In the genomic region with DNA sequence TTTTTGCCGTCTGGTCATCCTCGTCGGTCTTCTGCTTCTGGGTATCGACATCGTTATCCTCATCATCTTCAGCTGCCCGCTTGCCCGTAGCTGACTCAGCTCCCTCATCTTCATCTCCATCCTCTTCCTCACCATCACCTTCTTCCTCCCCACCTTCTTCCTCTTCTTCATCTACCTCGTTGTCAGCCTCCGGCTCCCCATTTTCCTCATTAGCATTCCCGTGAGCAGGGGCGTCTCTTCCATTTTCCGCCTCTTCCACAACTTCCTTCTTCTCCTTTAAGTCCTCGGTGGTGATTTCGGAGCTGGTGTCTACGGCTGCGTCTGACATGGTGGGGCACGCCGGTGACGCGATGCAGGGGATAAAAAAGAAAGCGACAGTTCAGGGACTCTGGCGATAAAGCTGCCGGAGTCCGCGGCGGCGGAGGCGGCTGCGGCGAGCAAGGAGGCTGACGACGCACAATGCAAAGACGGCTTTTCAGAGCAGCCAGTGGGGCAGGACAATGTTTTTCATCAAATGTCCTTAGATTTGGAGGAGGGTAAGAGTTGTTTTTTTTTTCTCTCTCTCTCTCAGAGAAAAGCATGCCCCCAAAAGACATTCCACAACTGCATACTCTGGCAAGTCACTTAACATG, we compare ENCODE assay signal across 12 cellular contexts. TPM values are rescaled to one million over a fixed set of nuclear protein-coding genes. Genes with fewer than 3 reads are reported as not detected.
A peak's percentile ranks its signal among the peaks of the same experiment; 100 is the strongest.
DNase-seq lines count a peak whose midpoint lies in the region; ATAC-seq and TF ChIP-seq lines count a peak whose summit lies in the region.
"Not testable (repeated sequence)": the region's sequence is repeated elsewhere in the genome, so short reads cannot be mapped to it uniquely, and the experiment has no call there.
"Had no signal": no experiment of that assay in that cellular context is flagged by ENCODE, and none has a peak within 500 bp of the region (broad histone marks: within the 10 kb centered on the region; RNA-seq: fewer than 3 reads in every experiment).

No MANE protein-coding gene starts in this region.

- not testable (repeated sequence) for H3K4me1 Mint-ChIP-seq in CD14-positive monocyte; stimulated activated naive B cell treated with anti-CD40 and anti-IgM and Interleukin-4, amounts not matched to agents 10 μg/mL and 1 μg/mL and 100 μg/mL, for 72 hours
- peaks cover 17% of the 10 kb centered on the region for H3K4me1 Mint-ChIP-seq in activated CD4-positive, alpha-beta memory T cell treated with anti-CD3 and anti-CD28 coated beads, Interleukin-2, amount 10 ng/mL, durations not matched to agents 7 days and 5 days
- H3K4me1 Mint-ChIP-seq in activated naive CD8-positive, alpha-beta T cell treated with anti-CD3 and anti-CD28 coated beads for 36 hours = peaks cover 24% of the 10 kb centered on the region

- peak overlapping the region; percentile 75 to 88 for H3K4me3 Mint-ChIP-seq in CD14-positive monocyte
- H3K4me3 Mint-ChIP-seq in activated CD4-positive, alpha-beta memory T cell treated with anti-CD3 and anti-CD28 coated beads, Interleukin-2, amount 10 ng/mL, durations not matched to agents 7 days and 5 days = peak overlapping the region; percentile 82
- H3K4me3 Mint-ChIP-seq in activated naive CD8-positive, alpha-beta T cell treated with anti-CD3 and anti-CD28 coated beads for 36 hours = peak overlapping the region; percentile 92
- H3K4me3 Mint-ChIP-seq in stimulated activated naive B cell treated with anti-CD40 and anti-IgM and Interleukin-4, amounts not matched to agents 10 μg/mL and 1 μg/mL and 100 μg/mL, for 72 hours = peak overlapping the region; percentile 88 to 90

- H3K27ac Mint-ChIP-seq in CD14-positive monocyte = peak overlapping the region; percentile 26 to 66 (median 48)
- peak overlapping the region; percentile 63 for H3K27ac Mint-ChIP-seq in activated CD4-positive, alpha-beta memory T cell treated with anti-CD3 and anti-CD28 coated beads, Interleukin-2, amount 10 ng/mL, durations not matched to agents 7 days and 5 days
- peak overlapping the region; percentile 86 for H3K27ac Mint-ChIP-seq in activated naive CD8-positive, alpha-beta T cell treated with anti-CD3 and anti-CD28 coated beads for 36 hours
- peak overlapping the region; percentile 89 for H3K27ac Mint-ChIP-seq in stimulated activated naive B cell treated with anti-CD40 and anti-IgM and Interleukin-4, amounts not matched to agents 10 μg/mL and 1 μg/mL and 100 μg/mL, for 72 hours

- H3K4me3 ChIP-seq in epithelial cell of proximal tubule (ENCODE audit: low read depth, low read length) (peak overlapping the region; percentile 27), skin epidermis (peak overlapping the region; percentile 23 to 42 (median 30))

- TF ChIP-seq CTCF in CD14-positive monocyte (IDR thresholded peaks at IDR 0.05); epithelial cell of proximal tubule (conservative IDR thresholded peaks at IDR 0.05; ENCODE audit: low read depth, low read length): not testable (repeated sequence)

- POLR2A ChIA-PET in activated CD4-positive, alpha-beta memory T cell treated with anti-CD3 and anti-CD28 coated beads, Interleukin-2, amount 10 ng/mL, durations not matched to agents 7 days and 5 days (lab: Charles Lee) = not testable (repeated sequence)

- H3K27ac ChIP-seq in skin epidermis = peak overlapping the region in 13 of 21 experiments; percentile 8 to 69 (median 39)

- not testable (repeated sequence) for DNase-seq in CD14-positive monocyte (ENCODE audit: low spot score); epithelial cell of proximal tubule (ENCODE audit: low read depth)
- DNase-seq in NCI-H526 treated with DMSO at 0.1 percent for 48 hours (lab: John Stamatoyannopoulos, UW) (peak; percentile 1), lung microvascular endothelial cell (ENCODE audit: low read depth in 2 of 2) (peak; percentile 2 to 25)
- peak; percentile 51 for DNase-seq in activated CD4-positive, alpha-beta memory T cell treated with anti-CD3 and anti-CD28 coated beads, Interleukin-2, amount 10 ng/mL, durations not matched to agents 7 days and 5 days
- DNase-seq in activated naive CD8-positive, alpha-beta T cell treated with anti-CD3 and anti-CD28 coated beads for 36 hours = peak; percentile 61
- DNase-seq in stimulated activated naive B cell treated with anti-CD40 and anti-IgM and Interleukin-4, amounts not matched to agents 10 μg/mL and 1 μg/mL and 100 μg/mL, for 72 hours = peak; percentile 20

- not testable (repeated sequence) for H3K9me3 Mint-ChIP-seq in CD14-positive monocyte; activated CD4-positive, alpha-beta memory T cell treated with anti-CD3 and anti-CD28 coated beads, Interleukin-2, amount 10 ng/mL, durations not matched to agents 7 days and 5 days; activated naive CD8-positive, alpha-beta T cell treated with anti-CD3 and anti-CD28 coated beads for 36 hours; stimulated activated naive B cell treated with anti-CD40 and anti-IgM and Interleukin-4, amounts not matched to agents 10 μg/mL and 1 μg/mL and 100 μg/mL, for 72 hours

- CTCF ChIA-PET in activated CD4-positive, alpha-beta memory T cell treated with anti-CD3 and anti-CD28 coated beads, Interleukin-2, amount 10 ng/mL, durations not matched to agents 7 days and 5 days (lab: Charles Lee) = not testable (repeated sequence)

- intact Hi-C loops in CD14-positive monocyte (cut with micrococcal nuclease) = not testable (repeated sequence)

- ATAC-seq in stimulated activated naive B cell treated with anti-CD40 and anti-IgM and Interleukin-4, amounts not matched to agents 10 μg/mL and 1 μg/mL and 100 μg/mL, for 72 hours (replicated peaks) = peak; percentile 61 to 64

- H3K27me3 Mint-ChIP-seq in CD14-positive monocyte (ENCODE audit: low read depth in 3 of 3) = peaks cover 6 to 14% (median 10%) of the 10 kb centered on the region in 3 donors
- peaks cover 10% of the 10 kb centered on the region for H3K27me3 Mint-ChIP-seq in activated CD4-positive, alpha-beta memory T cell treated with anti-CD3 and anti-CD28 coated beads, Interleukin-2, amount 10 ng/mL, durations not matched to agents 7 days and 5 days
- not testable (repeated sequence) for H3K27me3 Mint-ChIP-seq in activated naive CD8-positive, alpha-beta T cell treated with anti-CD3 and anti-CD28 coated beads for 36 hours
- peaks cover 13 to 19% of the 10 kb centered on the region in 2 donors for H3K27me3 Mint-ChIP-seq in stimulated activated naive B cell treated with anti-CD40 and anti-IgM and Interleukin-4, amounts not matched to agents 10 μg/mL and 1 μg/mL and 100 μg/mL, for 72 hours

- H3K36me3 Mint-ChIP-seq in CD14-positive monocyte; activated CD4-positive, alpha-beta memory T cell treated with anti-CD3 and anti-CD28 coated beads, Interleukin-2, amount 10 ng/mL, durations not matched to agents 7 days and 5 days (ENCODE audit: low read depth); activated naive CD8-positive, alpha-beta T cell treated with anti-CD3 and anti-CD28 coated beads for 36 hours; stimulated activated naive B cell treated with anti-CD40 and anti-IgM and Interleukin-4, amounts not matched to agents 10 μg/mL and 1 μg/mL and 100 μg/mL, for 72 hours: not testable (repeated sequence)

RNA-seq across cellular contexts. Expression of a gene that starts 31.9 kb away (rescaled TPM):
- not detected for polyA plus RNA-seq in CD14-positive monocyte
- total RNA-seq in activated CD4-positive, alpha-beta memory T cell treated with anti-CD3 and anti-CD28 coated beads, Interleukin-2, amount 10 ng/mL, durations not matched to agents 7 days and 5 days = not detected
- total RNA-seq in activated naive CD8-positive, alpha-beta T cell treated with anti-CD3 and anti-CD28 coated beads for 36 hours = not detected
- total RNA-seq in epithelial cell of proximal tubule (not detected in 2 replicates), lung microvascular endothelial cell (under 0.01 and 0.22 TPM in 2 replicates)
- total RNA-seq: cardiac muscle cell, G401, OCI-LY7 had no signal
- polyA plus RNA-seq: AG04450 had no signal
